ENCODE assay signal across 17 cellular contexts in the genomic region with DNA sequence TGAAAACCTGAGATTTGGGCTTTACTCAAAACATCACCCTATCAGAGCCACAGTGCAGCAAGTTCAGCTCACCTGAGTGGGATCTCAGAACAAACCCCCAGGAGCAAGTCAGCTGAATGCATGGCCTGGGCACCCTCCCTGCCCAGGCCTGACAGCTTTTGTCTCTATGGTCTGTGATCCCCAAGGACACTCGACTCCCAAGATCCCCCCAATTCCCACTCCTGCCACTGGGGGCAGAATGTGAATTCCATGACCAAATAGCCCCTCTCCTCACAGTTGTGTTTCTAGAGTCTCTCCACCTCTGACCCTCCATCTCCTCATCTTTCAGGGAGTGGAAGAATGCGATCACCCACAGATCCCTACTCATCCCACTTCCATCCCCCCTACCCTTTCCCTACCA. TPM values are rescaled to one million over a fixed set of nuclear protein-coding genes. Genes with fewer than 3 reads are reported as not detected.
DNase-seq lines count a peak whose midpoint lies in the region; ATAC-seq, FAIRE-seq and TF ChIP-seq lines count a peak whose summit lies in the region.
"Had no signal": no experiment of that assay in that cellular context is flagged by ENCODE, and none has a peak within 500 bp of the region (broad histone marks: within the 10 kb centered on the region; RNA-seq: fewer than 3 reads in every experiment).

No MANE protein-coding gene starts in this region.

- peak; percentile 20 for TF ChIP-seq CTCF in CD14-positive monocyte (IDR thresholded peaks at IDR 0.05)
- peak; percentile 69 for TF ChIP-seq CTCF in HFFc6 (IDR thresholded peaks at IDR 0.05)
- TF ChIP-seq CTCF in chondrocyte (IDR thresholded peaks at IDR 0.05), result peak; percentile 47
- peak; percentile 42 for TF ChIP-seq CTCF in HepG2 (CRISPR knock-in tag; IDR thresholded peaks at IDR 0.05)

- peaks cover 4 to 9% of the 10 kb centered on the region in 2 donors for H3K36me3 Mint-ChIP-seq in CD14-positive monocyte
- H3K36me3 Mint-ChIP-seq in HFFc6 (ENCODE audit: low read depth), result no peaks in the 10 kb centered on the region
- peaks cover 3% of the 10 kb centered on the region for H3K36me3 Mint-ChIP-seq in chondrocyte (ENCODE audit: low read depth)
- H3K36me3 Mint-ChIP-seq: CD8-positive, alpha-beta T cell; stimulated activated naive B cell treated with anti-CD40 and anti-IgM and Interleukin-4, amounts not matched to agents 10 μg/mL and 1 μg/mL and 100 μg/mL, for 72 hours had no signal

- no peak overlapping the region for H3K4me3 Mint-ChIP-seq in CD14-positive monocyte
- H3K4me3 Mint-ChIP-seq in HFFc6, result no peak overlapping the region
- H3K4me3 Mint-ChIP-seq in chondrocyte (ENCODE audit: unreplicated experiment), result no peak overlapping the region
- H3K4me3 Mint-ChIP-seq: CD8-positive, alpha-beta T cell; stimulated activated naive B cell treated with anti-CD40 and anti-IgM and Interleukin-4, amounts not matched to agents 10 μg/mL and 1 μg/mL and 100 μg/mL, for 72 hours had no signal

- POLR2A ChIA-PET in HepG2 (lab: Yijun Ruan, JAX), result no interaction called here

- TF ChIP-seq RAD21 in HepG2 (CRISPR knock-in tag; IDR thresholded peaks at IDR 0.05), result no peak

- in situ Hi-C loops in HepG2 (cut with HindIII; ENCODE audit: extremely low pct_ligation_motif_present, low pct_unique_long_range_greater_than_20kb), result no loop called here

- H3K9me3 Mint-ChIP-seq in CD14-positive monocyte (peaks cover 0 to 9% (median 3%) of the 10 kb centered on the region in 7 donors), HFFc6 (no peaks in the 10 kb centered on the region), chondrocyte (ENCODE audit: low read depth) (no peaks in the 10 kb centered on the region)
- H3K9me3 Mint-ChIP-seq: CD8-positive, alpha-beta T cell had no signal

- no peak overlapping the region for H3K4me3 ChIP-seq in HepG2 (replicated peaks in 1 of 3; ENCODE audit: insufficient read depth in 1 of 3, low read depth in 2 of 3, low read length in 3 of 3)
- H3K4me3 ChIP-seq: esophagus muscularis mucosa had no signal

- no peak overlapping the region for H3K9ac ChIP-seq in HepG2 (ENCODE audit: insufficient read depth, low read depth, low read length)

- CTCF ChIA-PET in HepG2 (lab: Yijun Ruan, JAX; ENCODE audit: low intra/inter-chr PET ratio, low total read pairs), result no interaction called here

- FAIRE-seq in HepG2 (lab: Jason Lieb, UNC), result peak; percentile 42
- FAIRE-seq: GM19239 had no signal

- TF ChIP-seq EP300 in HepG2 (IDR thresholded peaks at IDR 0.05; ENCODE audit: low read depth in 2 of 2, low read length in 2 of 2), result no peak
- no peak for TF ChIP-seq EP300 in HepG2 (CRISPR knock-in tag; IDR thresholded peaks at IDR 0.05; ENCODE audit: borderline replicate concordance)

- H3K4me1 Mint-ChIP-seq in CD14-positive monocyte (peaks cover under 1% of the 10 kb centered on the region), HFFc6 (ENCODE audit: low read depth) (no peaks in the 10 kb centered on the region), chondrocyte (ENCODE audit: low read depth) (no peaks in the 10 kb centered on the region)
- H3K4me1 Mint-ChIP-seq: stimulated activated naive B cell treated with anti-CD40 and anti-IgM and Interleukin-4, amounts not matched to agents 10 μg/mL and 1 μg/mL and 100 μg/mL, for 72 hours had no signal

- 46% methylated on average over 2 of the region's 2 CpGs for WGBS in HepG2 (ENCODE audit: low lambda C conversion rate)

- H3K79me2 ChIP-seq in HepG2 (ENCODE audit: insufficient read depth, low read length), result no peaks in the 10 kb centered on the region

- H3K27ac ChIP-seq in HepG2 (ENCODE audit: extremely low read length, insufficient read depth, low read length), result no peak overlapping the region
- H3K27ac ChIP-seq: esophagus muscularis mucosa had no signal

- peaks cover 0 to 5% of the 10 kb centered on the region in 2 experiments; a peak in 2 of 5 replicates for H3K27me3 ChIP-seq in HepG2 (ENCODE audit: control insufficient read depth in 1 of 2, insufficient read depth in 2 of 2, low read length in 2 of 2)

- H3K36me3 ChIP-seq in HepG2 (replicated peaks in 1 of 2; ENCODE audit: control insufficient read depth in 1 of 2, insufficient read depth in 2 of 2, low read length in 2 of 2), result no peaks in the 10 kb centered on the region
- H3K36me3 ChIP-seq: esophagus muscularis mucosa had no signal

- H3K27me3 Mint-ChIP-seq in CD14-positive monocyte (ENCODE audit: low read depth in 3 of 3) (peaks cover 0 to 5% (median 0%) of the 10 kb centered on the region in 3 donors), HFFc6 (ENCODE audit: insufficient read depth) (peaks cover 13% of the 10 kb centered on the region), chondrocyte (ENCODE audit: low read depth) (no peaks in the 10 kb centered on the region)

- ATAC-seq in HepG2, result peak; percentile 22; the same call in 2 of the 3 replicates
- no peak for ATAC-seq in GM18868 (IDR thresholded peaks at IDR 0.05; ENCODE audit: unreplicated experiment)
- ATAC-seq: CD8-positive, alpha-beta T cell; stimulated activated naive B cell treated with anti-CD40 and anti-IgM and Interleukin-4, amounts not matched to agents 10 μg/mL and 1 μg/mL and 100 μg/mL, for 72 hours had no signal

- no peak for DNase-seq in CD14-positive monocyte (ENCODE audit: low spot score)
- no peak for DNase-seq in HFFc6
- DNase-seq in chondrocyte (ENCODE audit: low spot score), result no peak
- DNase-seq in HepG2 (ENCODE audit: low spot score), result peak; percentile 26
- DNase-seq in activated effector memory CD4-positive, alpha-beta T cell treated with anti-CD3 and anti-CD28 coated beads, Interleukin-2, amount 50 U/mL, for 16 hours, result no peak
- no peak for DNase-seq in activated CD4-positive, alpha-beta T cell treated with anti-CD3 and anti-CD28 coated beads, Interleukin-2, amount 50 U/mL, for 1 hour
- no peak for DNase-seq in NCI-H128 (lab: John Stamatoyannopoulos, UW; ENCODE audit: unreplicated experiment)
- DNase-seq: activated CD4-positive, alpha-beta T cell treated with anti-CD3 and anti-CD28 coated beads for 4 hours; CD8-positive, alpha-beta T cell; central memory CD4-positive, alpha-beta T cell; kidney glomerular epithelial cell; NCI-H1694; NK-92 treated with Interleukin-12 subunit alpha and Interleukin-12 subunit beta, amount 100 ng/mL, for 24 hours; stimulated activated naive B cell treated with anti-CD40 and anti-IgM and Interleukin-4, amounts not matched to agents 10 μg/mL and 1 μg/mL and 100 μg/mL, for 72 hours had no signal

- peak overlapping the region; percentile 58; the same call in 1 of the 2 replicates for H3K4me2 ChIP-seq in HepG2 (ENCODE audit: low read depth, low read length)

- intact Hi-C loops in CD14-positive monocyte (cut with micrococcal nuclease), result no loop called here
- intact Hi-C loops in HepG2 (cut with micrococcal nuclease; ENCODE audit: unreplicated experiment), result loop anchor here (5.0 kb wide), 1 partner anchor 96 kb away; no protein-coding TSS in a partner anchor

- no peaks in the 10 kb centered on the region for H3K9me3 ChIP-seq in HepG2 (ENCODE audit: low read length)
- H3K9me3 ChIP-seq: esophagus muscularis mucosa had no signal

- H3K27ac Mint-ChIP-seq in CD14-positive monocyte, result no peak overlapping the region
- H3K27ac Mint-ChIP-seq in HFFc6, result no peak overlapping the region
- no peak overlapping the region for H3K27ac Mint-ChIP-seq in chondrocyte (ENCODE audit: unreplicated experiment)
- H3K27ac Mint-ChIP-seq: CD8-positive, alpha-beta T cell; stimulated activated naive B cell treated with anti-CD40 and anti-IgM and Interleukin-4, amounts not matched to agents 10 μg/mL and 1 μg/mL and 100 μg/mL, for 72 hours had no signal

- peaks cover 44% of the 10 kb centered on the region for H3K4me1 ChIP-seq in HepG2 (ENCODE audit: insufficient read depth, low read length)
- H3K4me1 ChIP-seq: esophagus muscularis mucosa had no signal

- no peak for TF ChIP-seq POLR2A in HepG2 (IDR thresholded peaks at IDR 0.05; ENCODE audit: insufficient read depth in 1 of 2, low read depth in 2 of 2, low read length in 2 of 2)

- H4K20me1 ChIP-seq in HepG2 (ENCODE audit: insufficient read depth, low read length), result no peaks in the 10 kb centered on the region

- no TSS peak for BruUV-seq in HepG2 (replicated peaks; lab: Mats Ljungman, UMichigan)

- H2AFZ ChIP-seq in HepG2 (ENCODE audit: low read length), result no peak overlapping the region

TF ChIP-seq in HepG2, 621 proteins besides CTCF, POLR2A, EP300 and RAD21 (continues in another document):
- TF ChIP-seq MAFG (CRISPR knock-in tag; IDR thresholded peaks at IDR 0.05) (no peak), ZNF839 (CRISPR knock-in tag; IDR thresholded peaks at IDR 0.05; ENCODE audit: borderline replicate concordance) (no peak), ZNF891 (CRISPR knock-in tag; IDR thresholded peaks at IDR 0.05) (no peak), NR2C2 (CRISPR knock-in tag; IDR thresholded peaks at IDR 0.05; ENCODE audit: borderline replicate concordance) (no peak), XBP1 (CRISPR knock-in tag; IDR thresholded peaks at IDR 0.05) (no peak), PHF20 (CRISPR knock-in tag; IDR thresholded peaks at IDR 0.05) (no peak)

RNA-seq across cellular contexts. Expression of gene ZNF445, which starts 58.9 kb away (rescaled TPM):
- 1 to 10 TPM in 1 of 2 donors, under 1 TPM in 1; 0.41 to 1.1 TPM for polyA plus RNA-seq in CD14-positive monocyte
- total RNA-seq in HFFc6 (2021; fragmentation: NEBNext Ultra II Directional; extraction: Animal tissue kit (Norgen Biotek cat#: 25700)), result 10 to 100 TPM; 11.5 to 13.0 (median 12.5) TPM
- 17.5 to 22.8 TPM (median 20.4 TPM) in 3 replicates for total RNA-seq in chondrocyte
- 10.3 and 11.8 TPM in 2 replicates for total RNA-seq in HepG2 (2016; rRNA removed; fragmentation: Illumina TruSeq; extraction: Trizol)
- total RNA-seq in HepG2 (2016; cell fraction: cytosol; rRNA removed; fragmentation: Illumina TruSeq; extraction: Trizol; ENCODE audit: low read depth), result 4.8 and 8.2 TPM in 2 replicates
- 10.6 and 11.9 TPM in 2 replicates for total RNA-seq in HepG2 (2016; cell fraction: insoluble cytoplasmic fraction; rRNA removed; fragmentation: Illumina TruSeq; extraction: Trizol)
- total RNA-seq in HepG2 (2016; cell fraction: membrane; rRNA removed; fragmentation: Illumina TruSeq; extraction: Trizol), result 3.9 and 4.0 TPM in 2 replicates
- total RNA-seq in HepG2 (2016; cell fraction: nucleus; rRNA removed; fragmentation: Illumina TruSeq; extraction: Trizol), result 12.8 and 14.4 TPM in 2 replicates
- 4.4 and 5.3 TPM in 2 replicates for polyA plus RNA-seq in HepG2 (2011; rRNA removed)
- 1.9 and 2.2 TPM in 2 replicates for polyA plus RNA-seq in HepG2 (2011; cell fraction: cytosol; rRNA removed)
- 10.1 and 12.2 TPM in 2 replicates for polyA plus RNA-seq in HepG2 (2011; cell fraction: nucleus; rRNA removed)
- polyA plus RNA-seq in HepG2 (2012), result 4.4 and 5.3 TPM in 2 replicates
- 0.20 TPM in 2 replicates for polyA plus RNA-seq in HepG2 (2016; cell fraction: cytosol; fragmentation: Illumina TruSeq; extraction: Trizol; ENCODE audit: low read depth)
- 4.7 TPM in 2 replicates for polyA plus RNA-seq in HepG2 (2016; cell fraction: insoluble cytoplasmic fraction; fragmentation: Illumina TruSeq; extraction: Trizol; ENCODE audit: low read depth)
- 0.71 and 0.95 TPM in 2 replicates for polyA plus RNA-seq in HepG2 (2016; cell fraction: membrane; fragmentation: Illumina TruSeq; extraction: Trizol; ENCODE audit: low read depth)
- polyA plus RNA-seq in HepG2 (2016; cell fraction: nucleus; fragmentation: Illumina TruSeq; extraction: Trizol; ENCODE audit: insufficient read depth, low read depth), result 22.5 and 25.6 TPM in 2 replicates
- 12.7 and 16.2 TPM in 2 replicates for polyA minus RNA-seq in HepG2 (2011; rRNA and poly(A)+ RNA removed; ENCODE audit: low replicate concordance)
- 5.2 and 5.8 TPM in 2 replicates for polyA minus RNA-seq in HepG2 (2011; cell fraction: cytosol; rRNA and poly(A)+ RNA removed)
- polyA minus RNA-seq in HepG2 (2011; cell fraction: nucleus; rRNA and poly(A)+ RNA removed), result 19.8 and 20.3 TPM in 2 replicates
